Comparison of ENCODE assay signal across 25 cellular contexts in the genomic region with DNA sequence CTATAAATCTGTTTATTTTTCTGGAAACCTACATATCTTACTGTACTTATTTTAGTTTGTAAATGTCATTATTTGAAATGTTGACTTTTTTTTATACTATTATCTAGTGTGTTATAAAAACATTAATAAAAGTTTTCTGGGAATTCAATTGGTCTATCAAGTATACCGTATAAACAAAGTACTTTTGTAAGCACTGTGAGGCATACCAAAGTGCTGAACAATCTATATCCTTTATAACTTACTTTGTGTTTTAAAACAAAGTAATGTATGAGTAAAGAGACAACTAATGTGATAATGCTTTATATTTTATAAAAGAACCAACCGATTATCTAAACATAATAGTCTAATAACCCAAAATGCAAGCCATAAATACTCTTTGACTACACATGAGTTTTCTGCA. TPM values are rescaled to one million over a fixed set of nuclear protein-coding genes. Genes with fewer than 3 reads are reported as not detected.
A peak's percentile ranks its signal among the peaks of the same experiment; 100 is the strongest.
DNase-seq lines count a peak whose midpoint lies in the region; ATAC-seq, FAIRE-seq and TF ChIP-seq lines count a peak whose summit lies in the region.
"Had no signal": no experiment of that assay in that cellular context is flagged by ENCODE, and none has a peak within 500 bp of the region (broad histone marks: within the 10 kb centered on the region; RNA-seq: fewer than 3 reads in every experiment).

No MANE protein-coding gene starts in this region.

- H3K36me3 ChIP-seq in IMR-90 (ENCODE audit: control insufficient read depth, insufficient read depth, low read length), result no peaks in the 10 kb centered on the region
- H3K36me3 ChIP-seq: BE2C had no signal

- DNase-seq in IMR-90, result peak; percentile 55
- DNase-seq in NCI-H1048 (lab: John Stamatoyannopoulos, UW), result no peak
- DNase-seq in SK-N-DZ (ENCODE audit: low spot score), result no peak
- DNase-seq: ACHN; BE2C; C1 segment of cervical spinal cord; CD4-positive, CD25-positive, alpha-beta regulatory T cell; CD8-positive, alpha-beta memory T cell; COR-L47; DMS 273 treated with DMSO at 0.1 percent for 48 hours; DMS53; DND-41; EL; GOT3; H7; HFFc6 had no signal

- H2BK120ac ChIP-seq in IMR-90 (ENCODE audit: low read depth, low read length), result no peak overlapping the region

- no peaks in the 10 kb centered on the region for H4K20me1 ChIP-seq in IMR-90 (ENCODE audit: insufficient read depth, low read length)

- H3K79me1 ChIP-seq in IMR-90 (ENCODE audit: low read depth in 1 of 2, low read length in 2 of 2), result peaks cover 9 to 16% of the 10 kb centered on the region in 2 experiments; a peak in 3 of 4 replicates

- TF ChIP-seq CTCF in IMR-90 (conservative IDR thresholded peaks at IDR 0.05; ENCODE audit: low read depth, low read length), result no peak

- dilution Hi-C loops in IMR-90 (cut with HindIII; ENCODE audit: low sequenced_read_pairs, unreplicated experiment), result no loop called here

- no peak overlapping the region for H3K27ac ChIP-seq in IMR-90 (ENCODE audit: insufficient read depth, low read length)

- in situ Hi-C loops in IMR-90 (cut with MboI; ENCODE audit: low sequenced_read_pairs), result no loop called here

- no peak overlapping the region for H3K14ac ChIP-seq in IMR-90 (replicated peaks; ENCODE audit: low read depth, low read length)

- no peak overlapping the region for H2AFZ ChIP-seq in IMR-90 (replicated peaks; ENCODE audit: low read length, poor library complexity)

- H3K18ac ChIP-seq in IMR-90 (ENCODE audit: low read depth, low read length), result no peak overlapping the region

- BruUV-seq in IMR-90 (replicated peaks; lab: Mats Ljungman, UMichigan), result no TSS peak

- no peak overlapping the region for H2AK5ac ChIP-seq in IMR-90 (ENCODE audit: low read depth, low read length)

- H3K56ac ChIP-seq in IMR-90 (ENCODE audit: extremely low read depth, insufficient read depth, low read length), result no peak overlapping the region

- no peak overlapping the region for H4K8ac ChIP-seq in IMR-90 (ENCODE audit: low read depth in 2 of 2, low read length in 2 of 2)

- no peak for TF ChIP-seq POLR2A in IMR-90 (IDR thresholded peaks at IDR 0.05; ENCODE audit: low read depth, low read length)

- peaks cover 2% of the 10 kb centered on the region; the same call in 1 of the 2 replicates for H3K9me1 ChIP-seq in IMR-90 (ENCODE audit: insufficient read depth, low read length)

- no peak overlapping the region for H2BK15ac ChIP-seq in IMR-90 (ENCODE audit: low read depth, low read length)

- POLR2A ChIA-PET in IMR-90 (lab: Charles Lee; ENCODE audit: unreplicated experiment), result no interaction called here

- WGBS in IMR-90 (ENCODE audit: extremely low coverage in 2 of 2, insufficient read length in 1 of 2), 2 experiments, result no CpG with 5 or more reads among the region's 2 CpGs

- FAIRE-seq in colon (lab: Jason Lieb, UNC) (peak; percentile 53), islet of Langerhans (lab: Jason Lieb, UNC) (peak; percentile 36)
- FAIRE-seq: GM12892, GM18507, HTR-8/SVneo had no signal

- H3K4me1 ChIP-seq in IMR-90 (ENCODE audit: control insufficient read depth, insufficient read depth, low read length), result no peaks in the 10 kb centered on the region
- H3K4me1 ChIP-seq: BE2C had no signal

- no peak overlapping the region for H3K23ac ChIP-seq in IMR-90 (ENCODE audit: low read depth, low read length)

- H3K27me3 ChIP-seq in IMR-90 (ENCODE audit: control insufficient read depth, insufficient read depth, low read length), result no peaks in the 10 kb centered on the region
- H3K27me3 ChIP-seq: BE2C had no signal

- no peaks in the 10 kb centered on the region for H3K9me3 ChIP-seq in IMR-90 (ENCODE audit: control insufficient read depth, insufficient read depth, low read length)
- H3K9me3 ChIP-seq: BE2C had no signal

- H2BK20ac ChIP-seq in IMR-90 (ENCODE audit: low read depth, low read length), result no peak overlapping the region

- intact Hi-C loops in IMR-90 (cut with micrococcal nuclease), result no loop called here

- no peak overlapping the region for H2BK5ac ChIP-seq in IMR-90 (ENCODE audit: low read depth, low read length, poor library complexity, severe bottlenecking)

- no peak overlapping the region for H3K4me3 ChIP-seq in IMR-90 (ENCODE audit: insufficient read depth, low read depth, low read length)

- CTCF ChIA-PET in IMR-90 (lab: Yijun Ruan, JAX), result no interaction called here

- H2AK9ac ChIP-seq in IMR-90 (replicated peaks; ENCODE audit: low read depth, low read length, poor library complexity), result no peak overlapping the region

- H4K5ac ChIP-seq in IMR-90 (ENCODE audit: low read depth, low read length), result no peak overlapping the region

- no peak overlapping the region for H3K4ac ChIP-seq in IMR-90 (ENCODE audit: low read depth, low read length)

- H4K91ac ChIP-seq in IMR-90 (ENCODE audit: insufficient read depth, low read depth, low read length), result no peak overlapping the region

- H3K4me2 ChIP-seq in IMR-90 (ENCODE audit: low read depth, low read length), result peak overlapping the region; percentile 61; the same call in 1 of the 2 replicates

- H3K9ac ChIP-seq in IMR-90 (ENCODE audit: low read depth, low read length), result no peak overlapping the region

- ATAC-seq in IMR-90 (ENCODE audit: low read depth) (peak; percentile 69), HG02938 (IDR thresholded peaks at IDR 0.05; ENCODE audit: unreplicated experiment) (no peak)
- ATAC-seq: HCT116 had no signal

- TF ChIP-seq RAD21 in IMR-90 (IDR thresholded peaks at IDR 0.05; ENCODE audit: low read length), result no peak

TF ChIP-seq in IMR-90, 13 proteins besides CTCF, POLR2A, EP300 and RAD21:
- no peak for TF ChIP-seq NFE2L2 (IDR thresholded peaks at IDR 0.05; ENCODE audit: low read depth, low read length)
- TF ChIP-seq MAFK (IDR thresholded peaks at IDR 0.05; ENCODE audit: low read depth, low read length), result no peak
- no peak for TF ChIP-seq USF2 (IDR thresholded peaks at IDR 0.05; ENCODE audit: low read depth, low read length)
- TF ChIP-seq RCOR1 (IDR thresholded peaks at IDR 0.05; ENCODE audit: insufficient replicate concordance, low read length), result no peak
- TF ChIP-seq CEBPB (IDR thresholded peaks at IDR 0.05; ENCODE audit: low read depth, low read length), result no peak
- TF ChIP-seq SMC3 (IDR thresholded peaks at IDR 0.05; ENCODE audit: low read depth, low read length), result no peak

RNA-seq across cellular contexts. Expression of gene EDIL3, which starts 23.1 kb away (rescaled TPM):
- 82.8 and 101 TPM in 2 replicates for total RNA-seq in IMR-90 (2012; rRNA removed)
- 43.7 and 55.5 TPM in 2 replicates for polyA plus RNA-seq in IMR-90 (2012; rRNA removed)
- polyA plus RNA-seq in IMR-90 (2012; cell fraction: cytosol; rRNA removed), result 10.6 and 11.1 TPM in 2 replicates
- polyA plus RNA-seq in IMR-90 (2012; cell fraction: nucleus; rRNA removed; ENCODE audit: low replicate concordance), result 3.3 and 17.7 TPM in 2 replicates
- polyA plus RNA-seq in SK-N-DZ (2014; cell fraction: cytosol; rRNA removed), result 0.20 TPM in 1 of 2 replicates, not detected in the other
- polyA plus RNA-seq in SK-N-DZ (2014; cell fraction: nucleus; rRNA removed), result not detected in 2 replicates
- total RNA-seq: CD4-positive, CD25-positive, alpha-beta regulatory T cell; CD8-positive, alpha-beta memory T cell; G401 had no signal
- polyA plus RNA-seq: CD4-positive, CD25-positive, alpha-beta regulatory T cell; CD8-positive, alpha-beta memory T cell; IgD-negative memory B cell had no signal
